In genomic region chr3:24521306-24522154, GRCh38 we compare ENCODE assay signal across 8 cellular contexts. TPM values are rescaled to one million over a fixed set of nuclear protein-coding genes. Genes with fewer than 3 reads are reported as not detected.
A peak's percentile ranks its signal among the peaks of the same experiment; 100 is the strongest.
DNase-seq lines count a peak whose midpoint lies in the region; ATAC-seq and TF ChIP-seq lines count a peak whose summit lies in the region.

No MANE protein-coding gene starts in this region.

- DNase-seq in GM13976 (ENCODE audit: low spot score) (peak; percentile 27), NCI-H1105 (lab: John Stamatoyannopoulos, UW) (peak; percentile 22), lower leg skin (ENCODE audit: low spot score in 2 of 2) (peak; percentile 39 to 91)
- no peak for DNase-seq in effector memory CD8-positive, alpha-beta T cell
- no peak for DNase-seq in stimulated activated CD4-positive, alpha-beta T cell treated with anti-CD3 and anti-CD28 coated beads, Interleukin-4, amount 100 ng/mL, for 24 hours

- ATAC-seq in effector memory CD8-positive, alpha-beta T cell (replicated peaks): peak; percentile 29
- ATAC-seq in GM18868 (IDR thresholded peaks at IDR 0.05; ENCODE audit: unreplicated experiment) (no peak), HG03280 (IDR thresholded peaks at IDR 0.05; ENCODE audit: unreplicated experiment) (no peak)

- H3K27me3 Mint-ChIP-seq in effector memory CD8-positive, alpha-beta T cell: peaks cover 17 to 25% of the 10 kb centered on the region in 2 donors

- H3K27ac ChIP-seq in subcutaneous abdominal adipose tissue (ENCODE audit: low read depth, low read length): peak overlapping the region; percentile 74

- H3K9ac ChIP-seq in subcutaneous abdominal adipose tissue (ENCODE audit: low read length in 5 of 5): peak overlapping the region in 4 of 5 donors; percentile 63 to 73 (median 67)

- H3K36me3 ChIP-seq in subcutaneous abdominal adipose tissue (ENCODE audit: control insufficient read depth in 5 of 5, insufficient read depth in 5 of 5, low read length in 5 of 5): no peaks in the 10 kb centered on the region

- intact Hi-C loops in lower leg skin (cut with DNase I; ENCODE audit: low total_unique reads): no loop called here

- 0 to 2% methylated on average over 45 to 49 of the region's 86 CpGs for WGBS in lower leg skin, 2 donors

- no peak overlapping the region for H3K27ac Mint-ChIP-seq in effector memory CD8-positive, alpha-beta T cell

- in situ Hi-C loops in GM13976 (cut with MboI; ENCODE audit: low sequenced_read_pairs, unreplicated experiment): no loop called here

- H3K4me1 ChIP-seq in subcutaneous abdominal adipose tissue (ENCODE audit: control insufficient read depth in 5 of 5, insufficient read depth in 5 of 5, low read length in 5 of 5): peaks cover 0 to 22% (median 14%) of the 10 kb centered on the region in 5 donors

- H3K4me3 Mint-ChIP-seq in effector memory CD8-positive, alpha-beta T cell: no peak overlapping the region

- TF ChIP-seq POLR2A in lower leg skin (IDR thresholded peaks at IDR 0.05): no peak

- peak overlapping the region; percentile 43 for H3K4me3 ChIP-seq in lower leg skin (ENCODE audit: low read depth, poor library complexity, severe bottlenecking)
- H3K4me3 ChIP-seq in subcutaneous abdominal adipose tissue (ENCODE audit: low read depth in 1 of 5, low read length in 5 of 5): peak overlapping the region; percentile 52 to 78 (median 74)

- peaks cover 0 to 2% of the 10 kb centered on the region in 2 donors for H3K4me1 Mint-ChIP-seq in effector memory CD8-positive, alpha-beta T cell (ENCODE audit: low read depth in 2 of 2)

- TF ChIP-seq CTCF in GM13976 (IDR thresholded peaks at IDR 0.05; ENCODE audit: borderline replicate concordance, control extremely low read depth, extremely low read depth, insufficient read depth, missing control alignments): no peak
- TF ChIP-seq CTCF in lower leg skin (IDR thresholded peaks at IDR 0.05): no peak

- H3K9me3 Mint-ChIP-seq in effector memory CD8-positive, alpha-beta T cell: peaks cover 7 to 8% of the 10 kb centered on the region in 2 donors

- no peaks in the 10 kb centered on the region for H3K27me3 ChIP-seq in subcutaneous abdominal adipose tissue (ENCODE audit: control insufficient read depth in 5 of 5, insufficient read depth in 4 of 5, low read length in 5 of 5)

- no peaks in the 10 kb centered on the region for H3K36me3 Mint-ChIP-seq in effector memory CD8-positive, alpha-beta T cell (ENCODE audit: insufficient read depth)

- no peaks in the 10 kb centered on the region for H3K9me3 ChIP-seq in subcutaneous abdominal adipose tissue (ENCODE audit: control insufficient read depth in 5 of 5, low read length in 5 of 5)

RNA-seq across cellular contexts. Expression of gene THRB, which starts 26.9 kb away (rescaled TPM):
- total RNA-seq in lower leg skin: 10 to 100 TPM; 19.8 to 25.8 (median 23.4) TPM

Comparison
In these comparisons a context has a peak if more than half of its experiments do, and no peak if none do; other contexts are left out.
1. DNase-seq: peak in GM13976 (single experiment), NCI-H1105 (single experiment) and lower leg skin (2 of 2); none in effector memory CD8-positive, alpha-beta T cell (0 of 3) and stimulated activated CD4-positive, alpha-beta T cell treated with anti-CD3 and anti-CD28 coated beads, Interleukin-4, amount 100 ng/mL, for 24 hours (single experiment).